ENCODE assay signal across 33 cellular contexts in the genomic region with DNA sequence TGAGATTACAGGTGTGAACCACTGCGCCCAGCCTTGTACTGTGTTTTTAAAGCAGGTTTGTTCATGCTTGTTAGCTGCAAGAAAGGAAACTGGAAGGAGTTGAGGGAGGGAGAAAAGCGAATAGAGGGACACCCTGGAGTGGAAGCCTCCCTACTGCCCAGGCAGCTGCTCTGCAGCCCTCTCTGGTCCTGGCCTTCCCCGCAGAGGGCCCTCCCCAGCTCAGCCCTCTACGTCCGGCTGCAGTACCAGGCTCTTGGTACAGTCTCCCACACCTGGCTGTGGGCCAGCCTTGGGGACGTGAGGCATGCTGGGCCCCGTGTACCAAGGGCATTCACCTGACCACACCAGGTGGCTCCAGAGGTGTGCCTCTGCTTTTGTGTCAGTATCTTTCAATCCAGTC.
DNase-seq lines count a peak whose midpoint lies in the region; ATAC-seq, FAIRE-seq and TF ChIP-seq lines count a peak whose summit lies in the region.
"Had no signal": no experiment of that assay in that cellular context is flagged by ENCODE, and none has a peak within 500 bp of the region (broad histone marks: within the 10 kb centered on the region; RNA-seq: fewer than 3 reads in every experiment).

No MANE protein-coding gene starts in this region.

- H3K4me1 Mint-ChIP-seq in effector memory CD8-positive, alpha-beta T cell (ENCODE audit: low read depth in 2 of 2): peaks cover 27 to 49% of the 10 kb centered on the region in 2 donors
- H3K4me1 Mint-ChIP-seq: activated naive CD8-positive, alpha-beta T cell treated with anti-CD3 and anti-CD28 coated beads, Interleukin-2, amount 10 ng/mL, durations not matched to agents 7 days and 5 days had no signal

- FAIRE-seq in pancreas (lab: Jason Lieb, UNC): no peak
- FAIRE-seq: GM12892 had no signal

- H3K36me3 Mint-ChIP-seq in effector memory CD8-positive, alpha-beta T cell (ENCODE audit: insufficient read depth): peaks cover 92% of the 10 kb centered on the region

- H3K27ac Mint-ChIP-seq in effector memory CD8-positive, alpha-beta T cell: peak overlapping the region; percentile 73 to 90
- H3K27ac Mint-ChIP-seq: mesothelial cell of epicardium had no signal

- peaks cover 0 to 34% (median 14%) of the 10 kb centered on the region in 3 donors for H3K36me3 ChIP-seq in pancreas

- no peak overlapping the region for H3K27ac ChIP-seq in pancreas
- H3K27ac ChIP-seq: esophagus squamous epithelium, GM23248, HL-60, SJCRH30, thoracic aorta had no signal

- H3K4me3 ChIP-seq in pancreas: no peak overlapping the region
- H3K4me3 ChIP-seq: esophagus squamous epithelium, GM23248, SJCRH30, thoracic aorta had no signal

- no peak for ATAC-seq in effector memory CD8-positive, alpha-beta T cell (replicated peaks)
- peak in 3 of 4 donors; percentile 33 to 58 (median 54) for ATAC-seq in pancreas
- no peak for ATAC-seq in HG03025 (IDR thresholded peaks at IDR 0.05; ENCODE audit: low FRiP score, unreplicated experiment)
- ATAC-seq: Panc1; sciatic nerve; stimulated activated naive CD8-positive, alpha-beta T cell treated with anti-CD3 and anti-CD28 coated beads, Interleukin-15, Interleukin-2, amounts not matched to agents 100 U/mL and 50 U/mL, for 24 hours had no signal

- no peaks in the 10 kb centered on the region for H3K9me3 Mint-ChIP-seq in effector memory CD8-positive, alpha-beta T cell
- H3K9me3 Mint-ChIP-seq: activated naive CD8-positive, alpha-beta T cell treated with anti-CD3 and anti-CD28 coated beads, Interleukin-2, amount 10 ng/mL, durations not matched to agents 7 days and 5 days; dendritic cell treated with granulocyte-macrophage colony-stimulating factor and Interleukin-4, amounts not matched to agents 40 ng/mL and 50 ng/mL, for 4 days; mesothelial cell of epicardium; nephron progenitor cell had no signal

- DNase-seq in NCI-H2196 (lab: John Stamatoyannopoulos, UW; ENCODE audit: unreplicated experiment) (peak; percentile 17), NCI-H2196 treated with DMSO at 0.1 percent for 48 hours (lab: John Stamatoyannopoulos, UW; ENCODE audit: unreplicated experiment) (no peak), COLO668 (lab: John Stamatoyannopoulos, UW; ENCODE audit: unreplicated experiment) (peak; percentile 70), pancreas (peak in 2 of 6 donors; percentile 26 to 60)
- no peak for DNase-seq in effector memory CD8-positive, alpha-beta T cell
- DNase-seq in stimulated activated CD8-positive, alpha-beta memory T cell treated with anti-CD3 and anti-CD28 coated beads, Interleukin-4, amount 100 ng/mL, for 48 hours: no peak
- no peak for DNase-seq in stimulated activated naive CD4-positive, alpha-beta T cell treated with Interleukin-2 at 50 U/mL for 16 hours (lab: John Stamatoyannopoulos, UW)
- DNase-seq: 8988T; activated CD4-positive, alpha-beta T cell treated with anti-CD3 and anti-CD28 coated beads, Interleukin-2, amount 50 U/mL, for 48 hours; activated CD4-positive, CD25-positive, alpha-beta regulatory T cell; activated gamma-delta T cell; activated naive CD8-positive, alpha-beta T cell treated with anti-CD3 and anti-CD28 coated beads, Interleukin-2, amount 10 ng/mL, durations not matched to agents 7 days and 5 days; central memory CD4-positive, alpha-beta T cell; DMS153; esophagus squamous epithelium; foreskin melanocyte; Kasumi-1; MV-4-11; NCI-H1694; NCI-H2171; NCI-H526; nephron progenitor cell; SJCRH30; stimulated activated naive CD8-positive, alpha-beta T cell treated with anti-CD3 and anti-CD28 coated beads, Interleukin-15, Interleukin-2, amounts not matched to agents 100 U/mL and 50 U/mL, for 24 hours had no signal

- H3K27me3 Mint-ChIP-seq in effector memory CD8-positive, alpha-beta T cell: no peaks in the 10 kb centered on the region
- H3K27me3 Mint-ChIP-seq: activated naive CD8-positive, alpha-beta T cell treated with anti-CD3 and anti-CD28 coated beads, Interleukin-2, amount 10 ng/mL, durations not matched to agents 7 days and 5 days; dendritic cell treated with granulocyte-macrophage colony-stimulating factor and Interleukin-4, amounts not matched to agents 40 ng/mL and 50 ng/mL, for 4 days had no signal

- intact Hi-C loops in pancreas (cut with DNase I): no loop called here

- peaks cover 0 to 5% (median 0%) of the 10 kb centered on the region in 3 donors for H3K4me1 ChIP-seq in pancreas
- H3K4me1 ChIP-seq: SJCRH30 had no signal

- no peaks in the 10 kb centered on the region for H3K27me3 ChIP-seq in pancreas
- H3K27me3 ChIP-seq: esophagus squamous epithelium, SJCRH30 had no signal

- 44 to 58% methylated on average over 7 of the region's 7 CpGs for WGBS in pancreas, 2 donors

- TF ChIP-seq CTCF in pancreas (IDR thresholded peaks at IDR 0.05): no peak

- H3K4me3 Mint-ChIP-seq in effector memory CD8-positive, alpha-beta T cell: peak overlapping the region in 1 of 2 donors; percentile 48
- H3K4me3 Mint-ChIP-seq: activated naive CD8-positive, alpha-beta T cell treated with anti-CD3 and anti-CD28 coated beads, Interleukin-2, amount 10 ng/mL, durations not matched to agents 7 days and 5 days; dendritic cell treated with granulocyte-macrophage colony-stimulating factor and Interleukin-4, amounts not matched to agents 40 ng/mL and 50 ng/mL, for 4 days; mesothelial cell of epicardium; nephron progenitor cell had no signal

- no peaks in the 10 kb centered on the region for H3K9me3 ChIP-seq in pancreas
- H3K9me3 ChIP-seq: esophagus squamous epithelium, SJCRH30, thoracic aorta had no signal

Comparison
In these comparisons a context has a peak if more than half of its experiments do, and no peak if none do; other contexts are left out.
1. DNase-seq: peak in NCI-H2196 (single experiment) and COLO668 (single experiment); none in NCI-H2196 treated with DMSO at 0.1 percent for 48 hours (single experiment), effector memory CD8-positive, alpha-beta T cell (0 of 3), stimulated activated CD8-positive, alpha-beta memory T cell treated with anti-CD3 and anti-CD28 coated beads, Interleukin-4, amount 100 ng/mL, for 48 hours (single experiment) and stimulated activated naive CD4-positive, alpha-beta T cell treated with Interleukin-2 at 50 U/mL for 16 hours (single experiment).
2. ATAC-seq: peak in pancreas (3 of 4); none in effector memory CD8-positive, alpha-beta T cell (single experiment) and HG03025 (single experiment).